In the genomic region with DNA sequence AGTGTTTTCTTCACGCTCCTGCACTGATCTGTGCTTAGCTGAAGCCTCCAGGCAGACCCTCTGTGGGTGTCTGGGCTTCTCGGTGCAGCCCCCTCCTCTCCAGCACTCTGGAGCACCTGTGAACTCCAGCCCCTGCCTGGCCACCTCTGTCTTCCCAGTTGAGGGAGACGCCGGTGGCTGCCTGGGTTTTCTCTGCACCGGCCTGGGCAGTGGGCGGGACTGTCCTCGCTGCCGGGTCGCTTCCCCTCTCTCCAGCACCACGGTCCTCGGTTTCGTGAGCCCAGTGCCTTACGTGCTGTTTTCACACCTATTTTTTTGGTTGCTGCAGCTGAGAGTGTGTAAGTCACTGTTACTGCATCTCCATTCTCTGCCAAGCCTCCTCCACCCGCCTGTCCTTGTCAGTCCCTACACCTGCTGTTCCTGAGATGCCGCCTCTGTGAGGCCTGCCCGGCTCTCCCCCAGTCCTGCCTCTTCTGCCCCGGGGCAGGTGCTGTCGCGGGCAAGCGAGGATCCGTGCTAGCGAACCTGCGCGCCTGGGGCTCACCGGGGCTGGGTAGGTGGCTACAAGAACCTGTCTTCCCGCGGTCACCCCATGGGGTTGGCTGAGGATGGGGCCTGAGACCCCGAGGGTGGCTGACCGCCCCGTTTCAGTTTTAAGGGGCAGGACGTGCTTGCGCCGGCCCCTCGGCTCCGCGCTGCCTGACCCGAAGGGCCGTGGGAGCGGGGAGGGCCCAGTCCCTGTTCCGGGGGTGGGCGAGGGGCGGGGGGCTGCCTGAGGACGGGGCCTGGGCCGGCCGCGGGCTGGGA, we compare ENCODE assay signal across 8 cellular contexts. TPM values are rescaled to one million over a fixed set of nuclear protein-coding genes. Genes with fewer than 3 reads are reported as not detected.
DNase-seq lines count a peak whose midpoint lies in the region; ATAC-seq, FAIRE-seq and TF ChIP-seq lines count a peak whose summit lies in the region.

No MANE protein-coding gene starts in this region.

- peaks cover 39% of the 10 kb centered on the region for H3K27me3 ChIP-seq in keratinocyte (ENCODE audit: control insufficient read depth, extremely low read depth, insufficient read depth, low read length)

- TF ChIP-seq CTCF in keratinocyte (optimal IDR thresholded peaks at IDR 0.05 in 1 of 3, IDR thresholded peaks at IDR 0.05 in 1 of 3, conservative IDR thresholded peaks at IDR 0.05 in 1 of 3; ENCODE audit: extremely low read depth in 1 of 3, insufficient read depth in 2 of 3, low read length in 3 of 3): no peak

- H3K27ac Mint-ChIP-seq in activated naive CD8-positive, alpha-beta T cell: no peak overlapping the region

- DNase-seq in NCI-H226 (peak; percentile 13), keratinocyte (ENCODE audit: low read depth, low spot score) (no peak), SHP77 (lab: John Stamatoyannopoulos, UW) (no peak), hepatic stellate cell (ENCODE audit: low spot score) (no peak)
- peak; percentile 41 for DNase-seq in stimulated activated CD8-positive, alpha-beta memory T cell treated with anti-CD3 and anti-CD28 coated beads, Interleukin-4, amount 100 ng/mL, for 48 hours

- H3K9me3 Mint-ChIP-seq in activated naive CD8-positive, alpha-beta T cell (ENCODE audit: low read depth): no peaks in the 10 kb centered on the region

- H3K36me3 Mint-ChIP-seq in activated naive CD8-positive, alpha-beta T cell: no peaks in the 10 kb centered on the region

- H3K4me3 ChIP-seq in keratinocyte (ENCODE audit: control insufficient read depth in 2 of 3, extremely low read depth in 1 of 3, insufficient read depth in 2 of 3, low read depth in 1 of 3, low read length in 3 of 3): peak overlapping the region; percentile 42 to 62 (median 61)

- peaks cover 2% of the 10 kb centered on the region for H4K20me1 ChIP-seq in keratinocyte (ENCODE audit: control insufficient read depth, extremely low read depth, insufficient read depth, low read length)

- no peaks in the 10 kb centered on the region for H3K9me3 ChIP-seq in keratinocyte (ENCODE audit: control insufficient read depth, low read depth, low read length)

- H3K79me2 ChIP-seq in keratinocyte (ENCODE audit: control insufficient read depth, insufficient read depth, low read length): no peaks in the 10 kb centered on the region

- H3K9me1 ChIP-seq in keratinocyte (ENCODE audit: control insufficient read depth, extremely low read depth, insufficient read depth, low read length): no peaks in the 10 kb centered on the region

- H3K4me1 Mint-ChIP-seq in activated naive CD8-positive, alpha-beta T cell (ENCODE audit: low read depth): peaks cover 14% of the 10 kb centered on the region

- H3K4me3 Mint-ChIP-seq in activated naive CD8-positive, alpha-beta T cell: peak overlapping the region; percentile 75

- H3K27ac ChIP-seq in keratinocyte (ENCODE audit: control insufficient read depth, insufficient read depth, low read length): no peak overlapping the region

- peak overlapping the region; percentile 81 for H3K4me2 ChIP-seq in keratinocyte (ENCODE audit: control insufficient read depth, extremely low read depth, insufficient read depth, low read depth, low read length)

- no peak for FAIRE-seq in keratinocyte (lab: Jason Lieb, UNC)

- H3K36me3 ChIP-seq in keratinocyte (ENCODE audit: control insufficient read depth in 2 of 2, extremely low read depth in 1 of 2, insufficient read depth in 2 of 2, low read length in 2 of 2): no peaks in the 10 kb centered on the region

- dilution Hi-C loops in keratinocyte (cut with MboI; ENCODE audit: extremely low pct_ligation_motif_present, low sequenced_read_pairs): no loop called here

- H2AFZ ChIP-seq in keratinocyte (ENCODE audit: control insufficient read depth, low read length): peak overlapping the region; percentile 65

- H3K4me1 ChIP-seq in keratinocyte (ENCODE audit: control insufficient read depth, extremely low read depth, insufficient read depth, low read length): peaks cover 15% of the 10 kb centered on the region

- ATAC-seq in GM19372 (IDR thresholded peaks at IDR 0.05; ENCODE audit: low read depth, unreplicated experiment) (peak; percentile 7), HG03565 (IDR thresholded peaks at IDR 0.05; ENCODE audit: unreplicated experiment) (no peak)

- H3K27me3 Mint-ChIP-seq in activated naive CD8-positive, alpha-beta T cell: peaks cover 20% of the 10 kb centered on the region

- H3K9ac ChIP-seq in keratinocyte (ENCODE audit: control insufficient read depth, extremely low read depth, insufficient read depth, low read length): peak overlapping the region; percentile 50

RNA-seq across cellular contexts. Expression of a gene that starts 2.4 kb away (rescaled TPM):
- 2.8 to 8.1 TPM (median 4.9 TPM) in 3 replicates for polyA plus RNA-seq in keratinocyte
- 1.9 TPM for polyA plus RNA-seq in keratinocyte (2011; ENCODE audit: low read depth)
- 8.3 and 9.7 TPM in 2 replicates for polyA plus RNA-seq in keratinocyte (2011; cell fraction: cytosol; rRNA removed)
- polyA plus RNA-seq in keratinocyte (2011; cell fraction: nucleus; rRNA removed): 13.6 and 16.4 TPM in 2 replicates
- polyA plus RNA-seq in keratinocyte (2012; ENCODE audit: low replicate concordance): 4.2 and 8.0 TPM in 2 replicates
- 28.4 to 43.9 TPM (median 33.5 TPM) in 3 replicates for polyA minus RNA-seq in keratinocyte
- 11.7 TPM for polyA minus RNA-seq in keratinocyte (2011; cell fraction: cytosol; rRNA and poly(A)+ RNA removed)
- polyA minus RNA-seq in keratinocyte (2011; cell fraction: nucleus; rRNA and poly(A)+ RNA removed): 7.8 and 10.3 TPM in 2 replicates

RNA-seq across cellular contexts. Expression of a gene that starts 15.8 kb away (rescaled TPM):
- polyA plus RNA-seq in keratinocyte: not detected in 3 replicates
- polyA plus RNA-seq in keratinocyte (2011; ENCODE audit: low read depth): not detected
- not detected in 2 replicates for polyA plus RNA-seq in keratinocyte (2011; cell fraction: cytosol; rRNA removed)
- not detected in 2 replicates for polyA plus RNA-seq in keratinocyte (2011; cell fraction: nucleus; rRNA removed)
- polyA plus RNA-seq in keratinocyte (2012; ENCODE audit: low replicate concordance): 0.18 and 0.69 TPM in 2 replicates
- not detected in 3 replicates for polyA minus RNA-seq in keratinocyte
- not detected for polyA minus RNA-seq in keratinocyte (2011; cell fraction: cytosol; rRNA and poly(A)+ RNA removed)
- not detected in 2 replicates for polyA minus RNA-seq in keratinocyte (2011; cell fraction: nucleus; rRNA and poly(A)+ RNA removed)

RNA-seq across cellular contexts. Expression of a gene that starts 22.2 kb away (rescaled TPM):
- 0.74 to 3.9 TPM (median 1.2 TPM) in 3 replicates for polyA plus RNA-seq in keratinocyte
- polyA plus RNA-seq in keratinocyte (2011; ENCODE audit: low read depth): 5.5 TPM
- polyA plus RNA-seq in keratinocyte (2011; cell fraction: cytosol; rRNA removed): 0.22 and 1.1 TPM in 2 replicates
- polyA plus RNA-seq in keratinocyte (2011; cell fraction: nucleus; rRNA removed): 14.6 and 27.2 TPM in 2 replicates
- 1.7 and 6.6 TPM in 2 replicates for polyA plus RNA-seq in keratinocyte (2012; ENCODE audit: low replicate concordance)
- polyA minus RNA-seq in keratinocyte: 0.85 to 2.4 TPM (median 1.4 TPM) in 3 replicates
- polyA minus RNA-seq in keratinocyte (2011; cell fraction: cytosol; rRNA and poly(A)+ RNA removed): 3.5 TPM
- 5.4 and 8.7 TPM in 2 replicates for polyA minus RNA-seq in keratinocyte (2011; cell fraction: nucleus; rRNA and poly(A)+ RNA removed)

RNA-seq across cellular contexts. Expression of a gene that starts 35.7 kb away (rescaled TPM):
- polyA plus RNA-seq in keratinocyte: 5.3 to 11.3 TPM (median 5.9 TPM) in 3 replicates
- 3.0 TPM for polyA plus RNA-seq in keratinocyte (2011; ENCODE audit: low read depth)
- polyA plus RNA-seq in keratinocyte (2011; cell fraction: cytosol; rRNA removed): 3.5 and 9.1 TPM in 2 replicates
- polyA plus RNA-seq in keratinocyte (2011; cell fraction: nucleus; rRNA removed): 22.9 and 30.3 TPM in 2 replicates
- polyA plus RNA-seq in keratinocyte (2012; ENCODE audit: low replicate concordance): 7.4 and 8.8 TPM in 2 replicates
- 5.9 to 10.4 TPM (median 8.3 TPM) in 3 replicates for polyA minus RNA-seq in keratinocyte
- 17.5 TPM for polyA minus RNA-seq in keratinocyte (2011; cell fraction: cytosol; rRNA and poly(A)+ RNA removed)
- polyA minus RNA-seq in keratinocyte (2011; cell fraction: nucleus; rRNA and poly(A)+ RNA removed): 16.9 and 17.8 TPM in 2 replicates

Comparison
In these comparisons a context has a peak if more than half of its experiments do, and no peak if none do; other contexts are left out.
1. DNase-seq: peak in NCI-H226 (single experiment) and stimulated activated CD8-positive, alpha-beta memory T cell treated with anti-CD3 and anti-CD28 coated beads, Interleukin-4, amount 100 ng/mL, for 48 hours (single experiment); none in keratinocyte (single experiment), SHP77 (0 of 2) and hepatic stellate cell (single experiment).